ENCODE assay signal across 17 cellular contexts in genomic region chr15:29129903-29130302, GRCh38.
DNase-seq lines count a peak whose midpoint lies in the region; ATAC-seq and TF ChIP-seq lines count a peak whose summit lies in the region.
"Had no signal": no experiment of that assay in that cellular context is flagged by ENCODE, and none has a peak within 500 bp of the region (broad histone marks: within the 10 kb centered on the region; RNA-seq: fewer than 3 reads in every experiment).

No MANE protein-coding gene starts in this region.

- no peak overlapping the region for H2AFZ ChIP-seq in osteoblast (ENCODE audit: low read length)

- H3K36me3 Mint-ChIP-seq in glutamatergic neuron (ENCODE audit: unreplicated experiment) = no peaks in the 10 kb centered on the region

- no peak overlapping the region for H3K4me3 ChIP-seq in right atrium auricular region
- no peak overlapping the region for H3K4me3 ChIP-seq in osteoblast (ENCODE audit: insufficient read depth, low read length)

- H3K9me3 Mint-ChIP-seq in glutamatergic neuron (ENCODE audit: unreplicated experiment) = peaks cover 8% of the 10 kb centered on the region

- peaks cover 5% of the 10 kb centered on the region for H3K4me1 Mint-ChIP-seq in glutamatergic neuron (ENCODE audit: low read depth, unreplicated experiment)

- peaks cover 4% of the 10 kb centered on the region for H3K27me3 Mint-ChIP-seq in glutamatergic neuron (ENCODE audit: unreplicated experiment)

- no peaks in the 10 kb centered on the region for H4K20me1 ChIP-seq in osteoblast (ENCODE audit: insufficient read depth, low read length)

- intact Hi-C loops in Right ventricle myocardium superior (cut with DNase I) = no loop called here

- DNase-seq in Right ventricle myocardium superior (peak; percentile 20), right atrium auricular region (ENCODE audit: low spot score) (no peak), glutamatergic neuron (peak; percentile 8), osteoblast (ENCODE audit: insufficient read length, low spot score, missing footprints) (peak; percentile 76), cortex of kidney (lab: John Stamatoyannopoulos, UW) (no peak), inferior parietal cortex (ENCODE audit: extremely low spot score) (no peak)
- DNase-seq: DMS53, GDM1, Kasumi-1, NCI-H1417, NCI-H1694 treated with DMSO at 0.1 percent for 48 hours, NCI-H446, NCI-H526, SHP77 treated with DMSO at 0.1 percent for 48 hours, SK-N-SH had no signal

- H3K4me1 ChIP-seq in right atrium auricular region (no peaks in the 10 kb centered on the region), osteoblast (ENCODE audit: insufficient read depth, low read length) (no peaks in the 10 kb centered on the region)

- H3K27ac ChIP-seq in right atrium auricular region = no peak overlapping the region
- no peak overlapping the region for H3K27ac ChIP-seq in osteoblast (ENCODE audit: low read depth, low read length)
- H3K27ac ChIP-seq: C4-2B had no signal

- H3K79me2 ChIP-seq in osteoblast (ENCODE audit: insufficient read depth, low read length) = no peaks in the 10 kb centered on the region

- H3K27me3 ChIP-seq in right atrium auricular region = no peaks in the 10 kb centered on the region
- H3K27me3 ChIP-seq in osteoblast (ENCODE audit: insufficient read depth, low read length) = no peaks in the 10 kb centered on the region

- H3K4me2 ChIP-seq in osteoblast (ENCODE audit: insufficient read depth, low read length) = no peak overlapping the region
- H3K4me2 ChIP-seq: SK-N-SH had no signal

- H3K9me3 ChIP-seq in right atrium auricular region (no peaks in the 10 kb centered on the region), osteoblast (ENCODE audit: low read depth, low read length) (no peaks in the 10 kb centered on the region)
- H3K9me3 ChIP-seq: SK-N-SH had no signal

- no peak overlapping the region for H3K27ac Mint-ChIP-seq in glutamatergic neuron (ENCODE audit: unreplicated experiment)

- ATAC-seq in Right ventricle myocardium superior (ENCODE audit: poor library complexity) = no peak
- ATAC-seq in HG03439 (IDR thresholded peaks at IDR 0.05; ENCODE audit: unreplicated experiment) = no peak

- no peak overlapping the region for H3K4me3 Mint-ChIP-seq in glutamatergic neuron (ENCODE audit: unreplicated experiment)

- no peak for TF ChIP-seq CTCF in right atrium auricular region (IDR thresholded peaks at IDR 0.05)
- TF ChIP-seq CTCF in glutamatergic neuron (IDR thresholded peaks at IDR 0.05; ENCODE audit: partially characterized antibody, unreplicated experiment) = no peak
- no peak for TF ChIP-seq CTCF in osteoblast (IDR thresholded peaks at IDR 0.05; ENCODE audit: extremely low read depth, low read depth, low read length)

- H3K36me3 ChIP-seq in right atrium auricular region = no peaks in the 10 kb centered on the region
- H3K36me3 ChIP-seq in osteoblast (ENCODE audit: insufficient read depth, low read length) = no peaks in the 10 kb centered on the region

Comparison
In these comparisons a context has a peak if more than half of its experiments do, and no peak if none do; other contexts are left out.
1. DNase-seq: peak in Right ventricle myocardium superior (single experiment), glutamatergic neuron (single experiment) and osteoblast (single experiment); none in right atrium auricular region (single experiment), cortex of kidney (single experiment) and inferior parietal cortex (single experiment).